9 cellular contexts compared by ENCODE assay signal in the genomic region with DNA sequence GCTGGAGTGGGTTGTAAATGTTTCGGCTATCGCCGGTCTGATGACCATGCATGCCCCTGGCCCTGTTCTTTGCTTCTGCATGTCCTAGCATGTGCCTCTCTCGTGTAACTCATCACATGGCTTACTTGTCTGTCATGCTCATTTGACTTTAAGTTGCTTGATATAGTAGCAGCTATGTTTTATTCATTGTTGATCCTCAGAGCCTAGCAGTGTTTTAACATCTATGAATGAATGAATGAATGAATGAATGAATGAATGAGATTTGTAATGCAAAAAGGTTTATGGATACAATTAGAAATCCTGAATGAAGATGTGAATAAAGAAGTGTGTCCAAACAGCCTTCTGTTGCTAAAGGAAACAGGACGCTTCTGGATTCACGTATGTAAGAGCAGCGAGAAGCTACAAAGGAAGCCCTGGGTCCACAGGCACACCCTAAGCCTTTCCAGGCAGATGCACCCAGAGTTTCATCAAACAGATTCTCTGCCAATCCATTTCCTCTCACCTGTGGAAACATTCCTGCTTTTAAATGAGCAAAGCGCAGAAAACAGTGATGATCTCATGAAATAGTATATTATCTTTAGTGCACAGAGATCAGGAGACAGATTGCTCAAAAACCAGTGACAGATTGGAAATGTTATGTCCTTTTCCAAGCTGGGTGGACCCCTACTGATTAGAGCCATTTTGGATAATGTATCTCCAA. TPM values are rescaled to one million over a fixed set of nuclear protein-coding genes. Genes with fewer than 3 reads are reported as not detected.
DNase-seq lines count a peak whose midpoint lies in the region; ATAC-seq and TF ChIP-seq lines count a peak whose summit lies in the region.
"Had no signal": no experiment of that assay in that cellular context is flagged by ENCODE, and none has a peak within 500 bp of the region (broad histone marks: within the 10 kb centered on the region; RNA-seq: fewer than 3 reads in every experiment).

No MANE protein-coding gene starts in this region.

- TF ChIP-seq CTCF in heart left ventricle (IDR thresholded peaks at IDR 0.05): no peak
- TF ChIP-seq CTCF in astrocyte of the spinal cord (IDR thresholded peaks at IDR 0.05; ENCODE audit: low read depth, low read length): no peak
- no peak for TF ChIP-seq CTCF in uterus (IDR thresholded peaks at IDR 0.05)

- no peaks in the 10 kb centered on the region for H3K27me3 Mint-ChIP-seq in memory B cell

- H3K4me1 ChIP-seq in heart left ventricle (peaks cover 7 to 64% (median 43%) of the 10 kb centered on the region in 12 donors), uterus (peaks cover 0 to 7% of the 10 kb centered on the region in 2 donors)

- 72 to 75% (median 73%) methylated on average over 8 of the region's 8 CpGs for WGBS in heart left ventricle, 4 donors

- H3K4me1 Mint-ChIP-seq in memory B cell: peaks cover 49% of the 10 kb centered on the region

- peak overlapping the region; percentile 88 for H3K4me3 Mint-ChIP-seq in memory B cell

- no peaks in the 10 kb centered on the region for H3K9me3 Mint-ChIP-seq in memory B cell

- H3K27ac ChIP-seq in heart left ventricle: peak overlapping the region; percentile 85 to 98 (median 92)
- peak overlapping the region; percentile 89 to 99 for H3K27ac ChIP-seq in uterus

- in situ Hi-C loops in astrocyte of the spinal cord (cut with HindIII; ENCODE audit: low sequenced_read_pairs): no loop called here

- H3K9me3 ChIP-seq in heart left ventricle: no peaks in the 10 kb centered on the region
- H3K9me3 ChIP-seq in uterus: no peaks in the 10 kb centered on the region

- ATAC-seq in heart left ventricle (no peak), Right ventricle myocardium inferior (no peak), memory B cell (ENCODE audit: low read depth) (no peak), HG03457 (IDR thresholded peaks at IDR 0.05; ENCODE audit: unreplicated experiment) (no peak), HG02678 (IDR thresholded peaks at IDR 0.05; ENCODE audit: unreplicated experiment) (no peak), GM19467 (IDR thresholded peaks at IDR 0.05; ENCODE audit: unreplicated experiment) (no peak)

- DNase-seq in heart left ventricle (no peak), Right ventricle myocardium inferior (ENCODE audit: missing footprints) (no peak), astrocyte of the spinal cord (ENCODE audit: low read depth, low spot score) (peak; percentile 7), memory B cell (ENCODE audit: low spot score in 2 of 2) (no peak), uterus (no peak)

- H3K36me3 ChIP-seq in heart left ventricle (no peaks in the 10 kb centered on the region), uterus (no peaks in the 10 kb centered on the region)

- H3K27ac Mint-ChIP-seq in memory B cell: peak overlapping the region; percentile 95

- H3K4me3 ChIP-seq in heart left ventricle (peak overlapping the region in 8 of 12 donors; percentile 53 to 70 (median 60)), astrocyte of the spinal cord (ENCODE audit: low read depth, low read length) (no peak overlapping the region), uterus (no peak overlapping the region)

- TF ChIP-seq POLR2A in heart left ventricle (IDR thresholded peaks at IDR 0.05) (no peak), uterus (IDR thresholded peaks at IDR 0.05) (no peak)

- H3K27me3 ChIP-seq in heart left ventricle (no peaks in the 10 kb centered on the region), uterus (no peaks in the 10 kb centered on the region)

- no peaks in the 10 kb centered on the region for H3K36me3 Mint-ChIP-seq in memory B cell

- intact Hi-C loops in heart left ventricle (cut with DNase I) (loop anchor here (2.0 to 10.0 kb wide), 14 partner anchors 47 to 315 kb away; a partner anchor contains a TSS), Right ventricle myocardium inferior (cut with DNase I) (loop anchor here (2.0 to 10.0 kb wide), 8 partner anchors 15 to 315 kb away; a partner anchor contains a TSS), uterus (cut with DNase I; ENCODE audit: low total_unique reads) (loop anchor here (5.0 kb wide), 1 partner anchor 97 kb away; a partner anchor contains a TSS)

RNA-seq across cellular contexts. Expression of a gene that starts 3.4 kb away (rescaled TPM):
- not detected for total RNA-seq in heart left ventricle
- polyA plus RNA-seq in heart left ventricle: not detected
- not detected for total RNA-seq in Right ventricle myocardium inferior
- not detected for total RNA-seq in uterus
- total RNA-seq: NCI-H460 had no signal

RNA-seq across cellular contexts. Expression of a gene that starts 55.9 kb away (rescaled TPM):
- total RNA-seq in heart left ventricle: 1 to 10 TPM; 1.5 to 3.5 (median 2.6) TPM
- polyA plus RNA-seq in heart left ventricle: 1 to 10 TPM; 1.2 to 2.5 TPM
- 2.4 TPM for total RNA-seq in Right ventricle myocardium inferior
- total RNA-seq in uterus: 1 to 10 TPM; 2.4 to 8.3 (median 4.6) TPM

Comparison
In these comparisons a context has a peak if more than half of its experiments do, and no peak if none do; other contexts are left out.
1. H3K4me3 ChIP-seq: peak in heart left ventricle (8 of 12); none in astrocyte of the spinal cord (single experiment) and uterus (0 of 2).